In genomic region chr5:37111426-37112382, GRCh38 we compare ENCODE assay signal across 8 cellular contexts.
A peak's percentile ranks its signal among the peaks of the same experiment; 100 is the strongest.
DNase-seq lines count a peak whose midpoint lies in the region; ATAC-seq and TF ChIP-seq lines count a peak whose summit lies in the region.

No MANE protein-coding gene starts in this region.

- peak overlapping the region; percentile 64 for H3K4me2 ChIP-seq in BLaER1

- 0 out of 2 replicates have a peak overlapping the region, but pooled peaks have one; percentile 8 for H3K4me3 ChIP-seq in BLaER1

- H3K9ac ChIP-seq in BLaER1: no peak overlapping the region

- peaks cover 21% of the 10 kb centered on the region for H3K9me3 ChIP-seq in BLaER1

- DNase-seq in T-cell: peak in 6 of 34 experiments; percentile 0 to 8 (median 4)
- DNase-seq in HEK293T (ENCODE audit: extremely low spot score): no peak
- DNase-seq in nucleus accumbens (lab: John Stamatoyannopoulos, UW): no peak
- no peak for DNase-seq in cortex of kidney (lab: John Stamatoyannopoulos, UW)
- DNase-seq in NK-92 (lab: John Stamatoyannopoulos, UW; ENCODE audit: unreplicated experiment): no peak

- ATAC-seq in GM19023 (IDR thresholded peaks at IDR 0.05; ENCODE audit: unreplicated experiment): peak; percentile 86
- peak; percentile 74 for ATAC-seq in HG03060 (IDR thresholded peaks at IDR 0.05; ENCODE audit: low read depth, unreplicated experiment)
- peak; percentile 74 to 93 (median 80) for ATAC-seq in T-cell (replicated peaks in 1 of 4)

- H3K27me3 Mint-ChIP-seq in T-cell: no peaks in the 10 kb centered on the region

- CTCF ChIA-PET in T-cell (lab: Charles Lee): no interaction called here
- CTCF ChIA-PET in HEK293T (lab: Yijun Ruan, JAX): no interaction called here

- H3K36me3 ChIP-seq in BLaER1: peaks cover 64% of the 10 kb centered on the region

- peaks cover 16% of the 10 kb centered on the region for H3K4me1 ChIP-seq in BLaER1

- POLR2A ChIA-PET in T-cell (lab: Charles Lee): interaction anchor here in 1 of 2 donors (0.6 kb wide), 1 partner anchor 343 kb away, joined by 3 read pairs; no protein-coding TSS in a partner anchor
- POLR2A ChIA-PET in HEK293T (lab: Yijun Ruan, JAX): no interaction called here

- no peaks in the 10 kb centered on the region for H4K20me1 ChIP-seq in BLaER1

- peaks cover 0 to 4% (median 0%) of the 10 kb centered on the region in 3 donors for H3K9me3 Mint-ChIP-seq in T-cell

- no peaks in the 10 kb centered on the region for H3K27me3 ChIP-seq in BLaER1

- H3K27ac Mint-ChIP-seq in T-cell: peak overlapping the region; percentile 34 to 62

- H3K4me3 Mint-ChIP-seq in T-cell: peak overlapping the region; percentile 16 to 58 (median 55)

- H3K4me1 Mint-ChIP-seq in T-cell: peaks cover 40 to 46% (median 41%) of the 10 kb centered on the region in 3 donors

- H3K36me3 Mint-ChIP-seq in T-cell: peaks cover 33% of the 10 kb centered on the region

- peak overlapping the region; percentile 72 for H3K27ac ChIP-seq in BLaER1

TF ChIP-seq in HEK293T, 16 proteins besides CTCF, POLR2A, EP300 and RAD21:
- no peak for TF ChIP-seq HDGF (IDR thresholded peaks at IDR 0.05; ENCODE audit: borderline replicate concordance)
- no peak for TF ChIP-seq SP1 (IDR thresholded peaks at IDR 0.05)
- no peak for TF ChIP-seq LEF1 (IDR thresholded peaks at IDR 0.05; ENCODE audit: borderline replicate concordance)
- no peak for TF ChIP-seq TARDBP (IDR thresholded peaks at IDR 0.05)
- no peak for TF ChIP-seq ARNT (IDR thresholded peaks at IDR 0.05)
- TF ChIP-seq SUZ12 (IDR thresholded peaks at IDR 0.05): no peak
- TF ChIP-seq BHLHE40 (IDR thresholded peaks at IDR 0.05; ENCODE audit: borderline replicate concordance): no peak
- TF ChIP-seq NFRKB (IDR thresholded peaks at IDR 0.05): no peak
- no peak for TF ChIP-seq ELF4 (IDR thresholded peaks at IDR 0.05)
- TF ChIP-seq FOXK2 (IDR thresholded peaks at IDR 0.05): no peak
